Comparison of ENCODE assay signal across 21 cellular contexts in the genomic region with DNA sequence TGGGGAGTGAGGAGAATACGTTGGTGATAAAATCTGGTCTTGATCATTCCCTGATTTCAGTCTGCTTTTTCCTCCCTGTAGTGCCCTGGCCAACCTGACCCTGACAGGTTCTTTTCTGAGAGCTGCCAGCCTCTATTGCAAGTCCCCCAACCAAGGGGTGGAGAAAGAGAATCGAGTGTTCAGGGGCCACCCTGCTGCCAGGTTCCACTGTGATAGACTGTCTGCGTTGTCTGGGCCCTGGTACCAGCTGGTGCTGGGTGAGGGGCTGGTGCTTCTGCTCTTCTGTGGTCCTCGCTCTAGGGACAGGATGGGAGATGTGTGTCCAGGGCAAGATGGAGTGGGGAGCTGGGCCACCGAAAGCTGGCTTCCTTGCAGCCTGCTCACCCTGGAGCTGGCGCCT.
DNase-seq lines count a peak whose midpoint lies in the region; FAIRE-seq and TF ChIP-seq lines count a peak whose summit lies in the region.
"Had no signal": no experiment of that assay in that cellular context is flagged by ENCODE, and none has a peak within 500 bp of the region (broad histone marks: within the 10 kb centered on the region; RNA-seq: fewer than 3 reads in every experiment).

No MANE protein-coding gene starts in this region.

- no peak overlapping the region for H3K18ac ChIP-seq in H1 (ENCODE audit: extremely low read depth, low read length)

- H2BK120ac ChIP-seq in H1 (replicated peaks; ENCODE audit: low read depth, low read length) = no peak overlapping the region

- H4K5ac ChIP-seq in H1 (ENCODE audit: insufficient read length, low read depth, low read length) = no peak overlapping the region

- 84% methylated on average over 6 of the region's 6 CpGs; no CpG with 5 or more reads in 1 of the 2 experiments for WGBS in H1 (ENCODE audit: extremely low coverage in 1 of 2, insufficient coverage in 1 of 2, insufficient read length in 1 of 2, insufficient replicate concordance in 2 of 2, low coverage in 1 of 2, low lambda C conversion rate in 2 of 2, missing lambda C conversion rate in 1 of 2), 2 experiments

- no peaks in the 10 kb centered on the region for H3K27me3 ChIP-seq in left ventricle myocardium inferior (ENCODE audit: low read depth)
- no peaks in the 10 kb centered on the region for H3K27me3 ChIP-seq in H1 (replicated peaks in 1 of 4; ENCODE audit: control insufficient read depth in 3 of 4, extremely low read depth in 1 of 4, insufficient read depth in 3 of 4, low read length in 3 of 4)
- H3K27me3 ChIP-seq: BLaER1 treated with 17β-estradiol and CSF1 and Interleukin-3, amounts not matched to agents 10 nM and 100 nM had no signal

- H3K79me1 ChIP-seq in H1 (ENCODE audit: low read depth, low read length) = no peaks in the 10 kb centered on the region

- CTCF ChIA-PET in H1 (lab: Charles Lee; ENCODE audit: partially characterized antibody) = interaction anchor here (0.5 to 1.7 kb wide), 5 partner anchors 10 to 344 kb away, joined by 3 to 7 read pairs (median 4); no protein-coding TSS in a partner anchor

- no peak overlapping the region for H2AK5ac ChIP-seq in H1 (ENCODE audit: low read depth, low read length)

- no peaks in the 10 kb centered on the region for H3K23me2 ChIP-seq in H1 (ENCODE audit: low read depth, low read length)

- no peak overlapping the region for H2BK15ac ChIP-seq in H1 (ENCODE audit: low read length)

- H4K20me1 ChIP-seq in H1 (replicated peaks in 1 of 2; ENCODE audit: control insufficient read depth in 1 of 2, insufficient read depth in 2 of 2, low read length in 2 of 2) = no peaks in the 10 kb centered on the region
- H4K20me1 ChIP-seq: BLaER1 treated with 17β-estradiol and CSF1 and Interleukin-3, amounts not matched to agents 10 nM and 100 nM had no signal

- H2BK20ac ChIP-seq in H1 (ENCODE audit: low read length) = no peak overlapping the region

- H3K9me3 ChIP-seq in left ventricle myocardium inferior (replicated peaks) (no peaks in the 10 kb centered on the region), H1 (ENCODE audit: insufficient read depth in 2 of 2, low read depth in 1 of 2, low read length in 1 of 2) (no peaks in the 10 kb centered on the region)
- H3K9me3 ChIP-seq: A549, Caco-2 had no signal

- peak overlapping the region; percentile 20; the same call in 1 of the 2 replicates for H4K8ac ChIP-seq in H1 (ENCODE audit: extremely low read depth, insufficient read depth, low read length)

- no peak overlapping the region for H3K14ac ChIP-seq in H1 (ENCODE audit: insufficient read length)

- no peak overlapping the region for H3K27ac ChIP-seq in left ventricle myocardium inferior (replicated peaks)
- H3K27ac ChIP-seq in H1 (ENCODE audit: low read depth, low read length) = no peak overlapping the region
- H3K27ac ChIP-seq: 22Rv1; A549; BLaER1 treated with 17β-estradiol and CSF1 and Interleukin-3, amounts not matched to agents 10 nM and 100 nM; C4-2B had no signal

- H2BK5ac ChIP-seq in H1 (ENCODE audit: low read depth, low read length) = no peak overlapping the region

- no peak for TF ChIP-seq EP300 in H1 (IDR thresholded peaks at IDR 0.05; ENCODE audit: borderline replicate concordance in 1 of 2, low read depth in 2 of 2, low read length in 2 of 2)

- TF ChIP-seq RAD21 in H1 (IDR thresholded peaks at IDR 0.05 in 1 of 2, conservative IDR thresholded peaks at IDR 0.05 in 1 of 2; ENCODE audit: low read depth in 2 of 2, low read length in 2 of 2) = no peak

- intact Hi-C loops in cardiac septum (cut with DNase I) (no loop called here), left ventricle myocardium inferior (cut with micrococcal nuclease) (no loop called here), posterior vena cava (cut with DNase I) (no loop called here)

- TF ChIP-seq CTCF in left ventricle myocardium inferior (IDR thresholded peaks at IDR 0.05; ENCODE audit: borderline replicate concordance) (no peak), H1 (IDR thresholded peaks at IDR 0.05; ENCODE audit: control extremely low read depth in 1 of 3, insufficient read depth in 1 of 3, low read depth in 1 of 3, low read length in 3 of 3) (no peak)

- no peak overlapping the region for H3K4me2 ChIP-seq in H1 (ENCODE audit: insufficient read depth in 1 of 2, low read depth in 2 of 2, low read length in 2 of 2)
- H3K4me2 ChIP-seq: A549; BLaER1 treated with 17β-estradiol and CSF1 and Interleukin-3, amounts not matched to agents 10 nM and 100 nM had no signal

- H3K4me1 ChIP-seq in left ventricle myocardium inferior (no peaks in the 10 kb centered on the region), H1 (replicated peaks in 1 of 4; ENCODE audit: control insufficient read depth in 3 of 4, insufficient read depth in 4 of 4, low read length in 3 of 4) (peaks cover 3 to 7% (median 5%) of the 10 kb centered on the region in 4 experiments; a peak in 6 of 7 replicates)
- H3K4me1 ChIP-seq: A549, Caco-2 had no signal

- no peak for TF ChIP-seq POLR2A in H1 (IDR thresholded peaks at IDR 0.05; ENCODE audit: control extremely low read depth in 1 of 2, low read depth in 2 of 2, low read length in 2 of 2)
- TF ChIP-seq POLR2A in GM12891 (IDR thresholded peaks at IDR 0.05; ENCODE audit: low read depth, low read length) = no peak

- no peak overlapping the region for H4K91ac ChIP-seq in H1 (replicated peaks; ENCODE audit: insufficient read length, low read length)

- H3K56ac ChIP-seq in H1 (replicated peaks; ENCODE audit: insufficient read length, low read depth, low read length) = no peak overlapping the region

- H3K4me3 ChIP-seq in left ventricle myocardium inferior = no peak overlapping the region
- no peak overlapping the region for H3K4me3 ChIP-seq in H1 (ENCODE audit: extremely low read depth in 1 of 4, insufficient read depth in 2 of 4, low read depth in 3 of 4, low read length in 4 of 4)
- H3K4me3 ChIP-seq: A549; BLaER1 treated with 17β-estradiol and CSF1 and Interleukin-3, amounts not matched to agents 10 nM and 100 nM had no signal

- no peaks in the 10 kb centered on the region for H3K79me2 ChIP-seq in H1 (ENCODE audit: control insufficient read depth in 1 of 2, insufficient read depth in 2 of 2, low read length in 2 of 2)

- no peak overlapping the region for H3K4ac ChIP-seq in H1 (replicated peaks; ENCODE audit: insufficient read length, low read depth, low read length)

- H2AFZ ChIP-seq in H1 (ENCODE audit: low read length) = no peak overlapping the region

- H3K36me3 ChIP-seq in left ventricle myocardium inferior = no peaks in the 10 kb centered on the region
- H3K36me3 ChIP-seq in H1 (ENCODE audit: control insufficient read depth in 2 of 4, insufficient read depth in 4 of 4, low read length in 3 of 4) = no peaks in the 10 kb centered on the region
- H3K36me3 ChIP-seq: BLaER1 treated with 17β-estradiol and CSF1 and Interleukin-3, amounts not matched to agents 10 nM and 100 nM had no signal

- FAIRE-seq in H1 (lab: Jason Lieb, UNC) = no peak
- no peak for FAIRE-seq in GM12891 (lab: Jason Lieb, UNC)
- FAIRE-seq: A549, D721Med, G401.6, GM12892, GM18507 had no signal

- H2BK12ac ChIP-seq in H1 (ENCODE audit: low read depth, low read length) = no peak overlapping the region

- DNase-seq in cardiac septum (ENCODE audit: low spot score) (peak; percentile 20), left ventricle myocardium inferior (no peak), H1 (ENCODE audit: low read depth in 1 of 2, low spot score in 2 of 2) (no peak), posterior vena cava (ENCODE audit: low spot score) (peak; percentile 22), GM12891 (ENCODE audit: insufficient read length, low spot score) (no peak), NCI-H1436 (lab: John Stamatoyannopoulos, UW) (no peak)
- DNase-seq: AML-193; Caco-2; Calu3; CD4-positive, alpha-beta T cell; CD8-positive, alpha-beta T cell; DMS79 treated with DMSO at 0.1 percent for 48 hours; GF-D8 had no signal

- POLR2A ChIA-PET in H1 (lab: Charles Lee; ENCODE audit: partially characterized antibody) = interaction anchor here (1.4 kb wide), 1 partner anchor 11 kb away, joined by 4 read pairs; no protein-coding TSS in a partner anchor

- no peak overlapping the region for H3K9ac ChIP-seq in H1 (replicated peaks in 1 of 4; ENCODE audit: extremely low read depth in 1 of 4, low read depth in 3 of 4, low read length in 3 of 4)
- H3K9ac ChIP-seq: BLaER1 treated with 17β-estradiol and CSF1 and Interleukin-3, amounts not matched to agents 10 nM and 100 nM had no signal

- H3K23ac ChIP-seq in H1 (ENCODE audit: insufficient read length) = no peak overlapping the region

TF ChIP-seq in H1, 55 proteins besides CTCF, POLR2A, EP300 and RAD21:
- TF ChIP-seq TAF7 (optimal IDR thresholded peaks at IDR 0.05; ENCODE audit: borderline replicate concordance, low read depth, low read length) (no peak), SP4 (IDR thresholded peaks at IDR 0.05; ENCODE audit: low read length) (no peak), TEAD4 (IDR thresholded peaks at IDR 0.05; ENCODE audit: low read depth, low read length) (no peak), TAF1 (IDR thresholded peaks at IDR 0.05; ENCODE audit: low read depth, low read length) (no peak), CBX8 (IDR thresholded peaks at IDR 0.05; ENCODE audit: borderline replicate concordance, low read depth, low read length) (no peak), RBBP5 (IDR thresholded peaks at IDR 0.05; ENCODE audit: borderline replicate concordance, low read depth, low read length) (no peak), RNF2 (IDR thresholded peaks at IDR 0.05; ENCODE audit: borderline replicate concordance, low read depth, low read length, missing control alignments, poor library complexity, severe bottlenecking) (no peak), POLR2AphosphoS5 (IDR thresholded peaks at IDR 0.05; ENCODE audit: low read depth, low read length) (no peak), CBX5 (IDR thresholded peaks at IDR 0.05; ENCODE audit: low read depth, low read length) (no peak), CREB1 (IDR thresholded peaks at IDR 0.05) (no peak)
TF ChIP-seq in H1: peak in this region for 0.

TF ChIP-seq in GM12891, 5 proteins besides CTCF, POLR2A, EP300 and RAD21:
- TF ChIP-seq POU2F2 (IDR thresholded peaks at IDR 0.05; ENCODE audit: low read depth, low read length) (no peak), PAX5 (IDR thresholded peaks at IDR 0.05; ENCODE audit: insufficient read depth, low read length, severe bottlenecking) (no peak), SPI1 (IDR thresholded peaks at IDR 0.05; ENCODE audit: low read depth, low read length) (no peak), POLR2AphosphoS5 (IDR thresholded peaks at IDR 0.05; ENCODE audit: low read depth, low read length) (no peak), TAF1 (IDR thresholded peaks at IDR 0.05; ENCODE audit: low read depth, low read length) (no peak)

Comparison
In these comparisons a context has a peak if more than half of its experiments do, and no peak if none do; other contexts are left out.
1. DNase-seq: peak in cardiac septum (single experiment) and posterior vena cava (single experiment); none in left ventricle myocardium inferior (single experiment), H1 (0 of 2), GM12891 (single experiment) and NCI-H1436 (single experiment).